8 cellular contexts compared by ENCODE assay signal in genomic region chr17:72985882-72986720, GRCh38.
DNase-seq lines count a peak whose midpoint lies in the region; ATAC-seq, FAIRE-seq and TF ChIP-seq lines count a peak whose summit lies in the region.

No MANE protein-coding gene starts in this region.

- peak; percentile 93 for DNase-seq in D341Med (ENCODE audit: low spot score)
- DNase-seq in Jurkat, Clone E6-1 (ENCODE audit: low read depth, low spot score), result peak; percentile 56
- peak; percentile 42 for DNase-seq in RCC 7860 (ENCODE audit: low spot score)
- peak; percentile 75 for DNase-seq in activated effector memory CD4-positive, alpha-beta T cell treated with anti-CD3 and anti-CD28 coated beads, Interleukin-2, amount 50 U/mL, for 16 hours
- peak; percentile 87 for DNase-seq in germinal center (ENCODE audit: low spot score)
- DNase-seq in osteocyte (ENCODE audit: extremely low spot score, unreplicated experiment), result peak; percentile 87

- H3K4me1 Mint-ChIP-seq in osteocyte (ENCODE audit: unreplicated experiment), result peaks cover 44% of the 10 kb centered on the region

- H3K4me3 Mint-ChIP-seq in osteocyte (ENCODE audit: unreplicated experiment), result no peak overlapping the region

- H3K27ac Mint-ChIP-seq in osteocyte (ENCODE audit: unreplicated experiment), result peak overlapping the region; percentile 14

- H3K4me3 ChIP-seq in Jurkat, Clone E6-1 (ENCODE audit: low read length), result no peak overlapping the region

- peak; percentile 89 for ATAC-seq in GM21390 (IDR thresholded peaks at IDR 0.05; ENCODE audit: unreplicated experiment)
- no peak for ATAC-seq in GM19463 (IDR thresholded peaks at IDR 0.05; ENCODE audit: unreplicated experiment)

- H3K27me3 Mint-ChIP-seq in osteocyte (ENCODE audit: unreplicated experiment), result no peaks in the 10 kb centered on the region

- no peak for FAIRE-seq in RCC 7860 (lab: Jason Lieb, UNC)

- peaks cover 1% of the 10 kb centered on the region for H3K36me3 Mint-ChIP-seq in osteocyte (ENCODE audit: unreplicated experiment)

- TF ChIP-seq CTCF in osteocyte (IDR thresholded peaks at IDR 0.05), result peak; percentile 80

- H3K9me3 Mint-ChIP-seq in osteocyte (ENCODE audit: unreplicated experiment), result no peaks in the 10 kb centered on the region

Comparison
In these comparisons a context has a peak if more than half of its experiments do, and no peak if none do; other contexts are left out.
1. DNase-seq: peak in every context shown above with its lines; median percentile 93 in D341Med; 87 in germinal center; 87 in osteocyte; 75 in activated effector memory CD4-positive, alpha-beta T cell treated with anti-CD3 and anti-CD28 coated beads, Interleukin-2, amount 50 U/mL, for 16 hours; 56 in Jurkat, Clone E6-1; 42 in RCC 7860.